In the genomic region with DNA sequence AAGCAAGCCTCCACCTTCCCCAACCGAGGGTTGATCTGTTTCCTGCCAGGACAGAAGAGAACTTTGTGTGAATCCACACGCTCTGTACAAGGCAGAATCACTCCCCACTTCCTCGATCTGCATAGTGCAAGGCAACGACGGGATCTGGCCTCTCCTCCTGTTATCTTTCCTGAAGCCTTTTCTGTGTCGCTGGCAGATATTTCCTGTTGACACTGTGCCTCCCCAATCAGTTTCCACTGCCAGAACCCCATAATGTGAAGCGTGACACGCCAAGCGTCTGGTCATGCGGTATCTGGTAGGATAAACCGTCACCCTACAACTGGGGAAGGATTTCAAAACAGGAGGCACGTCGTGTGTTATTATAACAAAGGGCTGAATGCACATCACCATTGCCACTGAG, we compare ENCODE assay signal across 11 cellular contexts. TPM values are rescaled to one million over a fixed set of nuclear protein-coding genes. Genes with fewer than 3 reads are reported as not detected.
DNase-seq lines count a peak whose midpoint lies in the region; ATAC-seq, FAIRE-seq and TF ChIP-seq lines count a peak whose summit lies in the region.
"Had no signal": no experiment of that assay in that cellular context is flagged by ENCODE, and none has a peak within 500 bp of the region (broad histone marks: within the 10 kb centered on the region; RNA-seq: fewer than 3 reads in every experiment).

No MANE protein-coding gene starts in this region.

- no peak for TF ChIP-seq CTCF in K562 (IDR thresholded peaks at IDR 0.05 in 2 of 3, conservative IDR thresholded peaks at IDR 0.05 in 1 of 3; ENCODE audit: insufficient read depth in 2 of 3, low read depth in 1 of 3, low read length in 3 of 3)

- H3K27me3 Mint-ChIP-seq in CD8-positive, alpha-beta memory T cell = peaks cover 5 to 16% of the 10 kb centered on the region in 2 donors
- H3K27me3 Mint-ChIP-seq in activated T-helper 17 cell treated with anti-CD3 and anti-CD28 coated beads, Interleukin-2, amount 50 U/mL, for 72 hours = no peaks in the 10 kb centered on the region

- WGBS in K562 (ENCODE audit: insufficient coverage, low coverage, missing lambda C conversion rate) = 2% methylated on average over 13 of the region's 13 CpGs
- WGBS in right cardiac atrium = 9% methylated on average over 13 of the region's 13 CpGs

- no TSS peak for BruUV-seq in K562 (replicated peaks; lab: Mats Ljungman, UMichigan)

- TF ChIP-seq POLR2A in K562 (conservative IDR thresholded peaks at IDR 0.05) (peak; percentile 48; the same call in 1 of the 2 replicates), GM12892 (IDR thresholded peaks at IDR 0.05; ENCODE audit: low read depth, low read length) (no peak)

- no peaks in the 10 kb centered on the region for H3K36me3 ChIP-seq in CD8-positive, alpha-beta memory T cell (ENCODE audit: insufficient read depth, low read length)
- H3K36me3 ChIP-seq in K562 (ENCODE audit: control insufficient read depth, insufficient read depth, low read length) = no peaks in the 10 kb centered on the region

- H4K20me1 ChIP-seq in K562 (replicated peaks; ENCODE audit: control insufficient read depth, insufficient read depth, low read length) = no peaks in the 10 kb centered on the region

- H3K36me3 Mint-ChIP-seq in CD8-positive, alpha-beta memory T cell = no peaks in the 10 kb centered on the region
- no peaks in the 10 kb centered on the region for H3K36me3 Mint-ChIP-seq in activated T-helper 17 cell treated with anti-CD3 and anti-CD28 coated beads, Interleukin-2, amount 50 U/mL, for 72 hours (ENCODE audit: low read depth)
- H3K36me3 Mint-ChIP-seq: stimulated activated memory B cell treated with anti-CD40 and anti-IgM and Interleukin-4, amounts not matched to agents 10 μg/mL and 1 μg/mL and 100 μg/mL, for 72 hours had no signal

- H3K27me3 ChIP-seq in CD8-positive, alpha-beta memory T cell (ENCODE audit: insufficient read depth, low read length, poor library complexity, severe bottlenecking) = no peaks in the 10 kb centered on the region
- H3K27me3 ChIP-seq in K562 (ENCODE audit: control insufficient read depth in 2 of 2, insufficient read depth in 2 of 2, low read length in 2 of 2) (no peaks in the 10 kb centered on the region), right cardiac atrium (ENCODE audit: control insufficient read depth, insufficient read depth) (no peaks in the 10 kb centered on the region)

- in situ Hi-C loops in K562 (cut with MboI) = no loop called here
- in situ Hi-C loops in ACHN (cut with HindIII; ENCODE audit: low pct_ligation_motif_present, low pct_unique_long_range_greater_than_20kb, low sequenced_read_pairs) = no loop called here

- POLR2A ChIA-PET in CD8-positive, alpha-beta memory T cell (lab: Charles Lee) = no interaction called here
- POLR2A ChIA-PET in K562 (lab: Yijun Ruan, JAX) = no interaction called here

- peak; percentile 87 for TF ChIP-seq EP300 in K562 (IDR thresholded peaks at IDR 0.05; ENCODE audit: low read length)

- CTCF ChIA-PET in CD8-positive, alpha-beta memory T cell (lab: Charles Lee) = no interaction called here
- CTCF ChIA-PET in K562 (lab: Yijun Ruan, JAX; ENCODE audit: low intra/inter-chr PET ratio) = no interaction called here

- peak overlapping the region; percentile 78 for H3K4me2 ChIP-seq in K562 (ENCODE audit: insufficient read depth, low read length)

- intact Hi-C loops in K562 (cut with micrococcal nuclease) (loop anchor here (5.0 kb wide), 1 partner anchor 53 kb away; no protein-coding TSS in a partner anchor), right cardiac atrium (cut with DNase I) (no loop called here)

- H3K9me1 ChIP-seq in K562 (ENCODE audit: control insufficient read depth, insufficient read depth, low read length) = no peaks in the 10 kb centered on the region

- DNase-seq in CD8-positive, alpha-beta memory T cell = no peak
- peak; percentile 32 to 88 (median 56) for DNase-seq in K562 (ENCODE audit: extremely low read depth in 1 of 4, low spot score in 3 of 4)
- DNase-seq in right cardiac atrium = peak; percentile 59 to 81 (median 72)
- DNase-seq in occipital lobe (lab: John Stamatoyannopoulos, UW) = peak; percentile 67
- no peak for DNase-seq in ACHN
- no peak for DNase-seq in GM12892 (ENCODE audit: insufficient read length)
- DNase-seq: activated CD4-positive, alpha-beta T cell treated with anti-CD3 and anti-CD28 coated beads for 48 hours had no signal

- H3K9ac ChIP-seq in K562 (ENCODE audit: insufficient read depth in 1 of 2, low read depth in 2 of 2, low read length in 2 of 2) = peak overlapping the region; percentile 41 to 60; a peak in 3 of 4 replicates

- TF ChIP-seq RAD21 in K562 (CRISPR knock-in tag; conservative IDR thresholded peaks at IDR 0.05 in 1 of 2, IDR thresholded peaks at IDR 0.05 in 1 of 2) = peak in 1 of 2 experiments; percentile 29; a peak in 2 of 4 replicates

- H3K4me3 Mint-ChIP-seq in CD8-positive, alpha-beta memory T cell = no peak overlapping the region
- H3K4me3 Mint-ChIP-seq in activated T-helper 17 cell treated with anti-CD3 and anti-CD28 coated beads, Interleukin-2, amount 50 U/mL, for 72 hours = no peak overlapping the region
- H3K4me3 Mint-ChIP-seq: stimulated activated memory B cell treated with anti-CD40 and anti-IgM and Interleukin-4, amounts not matched to agents 10 μg/mL and 1 μg/mL and 100 μg/mL, for 72 hours had no signal

- no peaks in the 10 kb centered on the region for H3K9me3 Mint-ChIP-seq in CD8-positive, alpha-beta memory T cell
- no peaks in the 10 kb centered on the region for H3K9me3 Mint-ChIP-seq in activated T-helper 17 cell treated with anti-CD3 and anti-CD28 coated beads, Interleukin-2, amount 50 U/mL, for 72 hours
- H3K9me3 Mint-ChIP-seq: stimulated activated memory B cell treated with anti-CD40 and anti-IgM and Interleukin-4, amounts not matched to agents 10 μg/mL and 1 μg/mL and 100 μg/mL, for 72 hours had no signal

- H3K9me3 ChIP-seq in CD8-positive, alpha-beta memory T cell (ENCODE audit: low read length) = no peaks in the 10 kb centered on the region
- no peaks in the 10 kb centered on the region; the same call in 1 of the 2 replicates for H3K9me3 ChIP-seq in K562 (replicated peaks; ENCODE audit: control insufficient read depth, insufficient read depth, low read depth, low read length)
- no peaks in the 10 kb centered on the region for H3K9me3 ChIP-seq in right cardiac atrium (ENCODE audit: control insufficient read depth, low read length)

- no peaks in the 10 kb centered on the region for H3K79me2 ChIP-seq in K562 (ENCODE audit: control insufficient read depth, insufficient read depth, low read length)

- H3K4me1 ChIP-seq in CD8-positive, alpha-beta memory T cell (ENCODE audit: insufficient read depth, low read length) = peaks cover 6% of the 10 kb centered on the region
- H3K4me1 ChIP-seq in K562 (replicated peaks in 1 of 2; ENCODE audit: control insufficient read depth in 2 of 2, insufficient read depth in 2 of 2, low read length in 2 of 2) (peaks cover 6 to 23% of the 10 kb centered on the region in 2 experiments), right cardiac atrium (ENCODE audit: control insufficient read depth, insufficient read depth, low read length) (peaks cover 15% of the 10 kb centered on the region)

- peak; percentile 97 for FAIRE-seq in K562 (lab: Jason Lieb, UNC)
- no peak for FAIRE-seq in GM12892 (lab: Jason Lieb, UNC)
- FAIRE-seq: RCC 7860 had no signal

- peaks cover 0 to 4% (median 0%) of the 10 kb centered on the region in 3 donors for H3K4me1 Mint-ChIP-seq in CD8-positive, alpha-beta memory T cell
- H3K4me1 Mint-ChIP-seq in activated T-helper 17 cell treated with anti-CD3 and anti-CD28 coated beads, Interleukin-2, amount 50 U/mL, for 72 hours = no peaks in the 10 kb centered on the region
- H3K4me1 Mint-ChIP-seq: stimulated activated memory B cell treated with anti-CD40 and anti-IgM and Interleukin-4, amounts not matched to agents 10 μg/mL and 1 μg/mL and 100 μg/mL, for 72 hours had no signal

- H3K27ac ChIP-seq in CD8-positive, alpha-beta memory T cell (ENCODE audit: low read depth, low read length) = peak overlapping the region; percentile 43
- H3K27ac ChIP-seq in K562 (ENCODE audit: extremely low read depth, low read depth, low read length) (peak overlapping the region; percentile 74), right cardiac atrium (ENCODE audit: low read length) (peak overlapping the region; percentile 5)

- H3K4me3 ChIP-seq in CD8-positive, alpha-beta memory T cell (ENCODE audit: low read length) = no peak overlapping the region
- H3K4me3 ChIP-seq in K562 (peak overlapping the region; percentile 2; the same call in 1 of the 2 replicates), right cardiac atrium (ENCODE audit: low read length) (peak overlapping the region; percentile 9)

- H3K27ac Mint-ChIP-seq in CD8-positive, alpha-beta memory T cell = peak overlapping the region in 1 of 8 donors; percentile 67
- H3K27ac Mint-ChIP-seq in activated T-helper 17 cell treated with anti-CD3 and anti-CD28 coated beads, Interleukin-2, amount 50 U/mL, for 72 hours = no peak overlapping the region
- H3K27ac Mint-ChIP-seq: stimulated activated memory B cell treated with anti-CD40 and anti-IgM and Interleukin-4, amounts not matched to agents 10 μg/mL and 1 μg/mL and 100 μg/mL, for 72 hours had no signal

- peak overlapping the region; percentile 93 for H2AFZ ChIP-seq in K562 (ENCODE audit: low read depth, low read length)

- ATAC-seq in K562 (peak; percentile 90), right cardiac atrium (peak; percentile 87 to 88), HG03520 (IDR thresholded peaks at IDR 0.05; ENCODE audit: unreplicated experiment) (no peak)
- no peak for ATAC-seq in activated T-helper 17 cell treated with anti-CD3 and anti-CD28 coated beads, Interleukin-2, amount 50 U/mL, for 72 hours (replicated peaks)
- ATAC-seq: stimulated activated memory B cell treated with anti-CD40 and anti-IgM and Interleukin-4, amounts not matched to agents 10 μg/mL and 1 μg/mL and 100 μg/mL, for 72 hours had no signal

RNA-seq across cellular contexts. Expression of a gene that starts 57.2 kb away (rescaled TPM):
- 1 to 10 TPM; 4.2 to 4.9 TPM for total RNA-seq in CD8-positive, alpha-beta memory T cell
- 9.7 TPM for polyA plus RNA-seq in CD8-positive, alpha-beta memory T cell
- total RNA-seq in K562 (2011; cell fraction: chromatin; rRNA removed; ENCODE audit: low replicate concordance) = 1.8 and 5.6 TPM in 2 replicates
- total RNA-seq in K562 (2011; cell fraction: nucleolus; rRNA removed) = 2.9 and 5.2 TPM in 2 replicates
- total RNA-seq in K562 (2011; cell fraction: nucleoplasm; rRNA removed) = 3.8 and 6.3 TPM in 2 replicates
- 4.5 and 5.2 TPM in 2 replicates for total RNA-seq in K562 (2014; rRNA removed)
- 2.8 and 3.3 TPM in 2 replicates for total RNA-seq in K562 (2014; rRNA removed; fragmentation: Illumina TruSeq; extraction: Trizol)
- total RNA-seq in K562 (2015; rRNA removed; fragmentation: Illumina TruSeq; extraction: Trizol) = 4.5 and 4.8 TPM in 2 replicates
- 7.7 and 8.2 TPM in 2 replicates for total RNA-seq in K562 (2021)
- polyA plus RNA-seq in K562 (2011; rRNA removed) = 7.8 and 14.2 TPM in 2 replicates
- polyA plus RNA-seq in K562 (2011; cell fraction: cytosol; rRNA removed) = 10.2 and 16.3 TPM in 2 replicates
- 6.8 and 8.9 TPM in 2 replicates for polyA plus RNA-seq in K562 (2011; cell fraction: nucleus; rRNA removed)
- 9.1 and 10.0 TPM in 2 replicates for polyA plus RNA-seq in K562 (2012)
- 6.9 and 7.3 TPM in 2 replicates for polyA plus RNA-seq in K562 (2014; fragmentation: Illumina TruSeq; extraction: Trizol)
- under 1 TPM; 0.51 to 0.94 TPM for polyA plus RNA-seq in K562 (2014; fragmentation: Nextera tagmentation; extraction: Ambion mirVana)
- polyA plus RNA-seq in K562 (2014; rRNA removed) = 5.3 and 5.7 TPM in 2 replicates
- polyA minus RNA-seq in K562 (2011; rRNA and poly(A)+ RNA removed) = 7.6 and 11.3 TPM in 2 replicates
- 7.3 and 11.0 TPM in 2 replicates for polyA minus RNA-seq in K562 (2011; cell fraction: cytosol; rRNA and poly(A)+ RNA removed)
- 2.8 and 3.8 TPM in 2 replicates for polyA minus RNA-seq in K562 (2011; cell fraction: nucleus; rRNA and poly(A)+ RNA removed)
- 10 to 100 TPM; 13.1 to 15.0 (median 13.8) TPM for total RNA-seq in right cardiac atrium
- polyA plus RNA-seq in right cardiac atrium = 9.3 TPM
- 31.2 TPM for total RNA-seq in occipital lobe
- 1 to 10 TPM; 2.4 to 3.9 TPM for total RNA-seq in activated T-helper 17 cell treated with anti-CD3 and anti-CD28 coated beads, Interleukin-2, amount 50 U/mL, for 72 hours
- 0.98 TPM for polyA plus RNA-seq in GM12892 (2012; ENCODE audit: missing spikeins)

Comparison
In these comparisons a context has a peak if more than half of its experiments do, and no peak if none do; other contexts are left out.
1. DNase-seq: peak in K562 (4 of 4), right cardiac atrium (3 of 3) and occipital lobe (single experiment); none in CD8-positive, alpha-beta memory T cell (0 of 5), ACHN (single experiment) and GM12892 (single experiment).
2. H3K27ac ChIP-seq: peak in every context shown above with its lines; median percentile 74 in K562; 43 in CD8-positive, alpha-beta memory T cell; 5 in right cardiac atrium.
3. ATAC-seq: peak in K562 (single experiment) and right cardiac atrium (2 of 2); none in activated T-helper 17 cell treated with anti-CD3 and anti-CD28 coated beads, Interleukin-2, amount 50 U/mL, for 72 hours (single experiment) and HG03520 (single experiment).